Comparison of ENCODE assay signal across 19 cellular contexts in genomic region chr22:32661737-32662586, GRCh38.
DNase-seq lines count a peak whose midpoint lies in the region; ATAC-seq and TF ChIP-seq lines count a peak whose summit lies in the region.
"Had no signal": no experiment of that assay in that cellular context is flagged by ENCODE, and none has a peak within 500 bp of the region (broad histone marks: within the 10 kb centered on the region; RNA-seq: fewer than 3 reads in every experiment).

No MANE protein-coding gene starts in this region.

- peak overlapping the region in 2 of 4 donors; percentile 19 to 22 for H3K27ac ChIP-seq in gastrocnemius medialis
- H3K27ac ChIP-seq: prostate gland had no signal

- no peaks in the 10 kb centered on the region for H3K27me3 ChIP-seq in gastrocnemius medialis
- H3K27me3 ChIP-seq: left lung had no signal

- no peak for TF ChIP-seq POLR2A in gastrocnemius medialis (IDR thresholded peaks at IDR 0.05)

- DNase-seq in AG20443 (ENCODE audit: low spot score) (peak; percentile 48), NCI-H226 (peak; percentile 84), fibroblast of gingiva (ENCODE audit: low read depth) (peak; percentile 4), neural crest cell (ENCODE audit: low read depth, low spot score) (no peak), SKM-1 treated with dmso at 0.1 percent for 144 hours (lab: John Stamatoyannopoulos, UW; ENCODE audit: unreplicated experiment) (no peak), kidney glomerular epithelial cell (lab: John Stamatoyannopoulos, UW) (no peak), gastrocnemius medialis (no peak), UCSD-AML1 (lab: John Stamatoyannopoulos, UW; ENCODE audit: unreplicated experiment) (no peak)
- DNase-seq: activated CD4-positive, alpha-beta T cell treated with anti-CD3 and anti-CD28 coated beads, Interleukin-2, amount 50 U/mL, for 48 hours; activated naive CD8-positive, alpha-beta T cell treated with anti-CD3 and anti-CD28 coated beads, Interleukin-2, amount 10 ng/mL, durations not matched to agents 7 days and 5 days; activated T-cell treated with anti-CD3 and anti-CD28 coated beads, Interleukin-2, amount 50 U/mL, for 4 hours; DMS79 treated with DMSO at 0.1 percent for 48 hours; naive thymus-derived CD4-positive, alpha-beta T cell; NCI-H187 treated with DMSO at 0.1 percent for 48 hours; NCI-H524 treated with DMSO at 0.1 percent for 48 hours; stimulated activated CD4-positive, alpha-beta T cell treated with anti-CD3 and anti-CD28 coated beads, Interleukin-15, amount 100 ng/mL, for 24 hours; stimulated activated naive CD8-positive, alpha-beta T cell treated with anti-CD3 and anti-CD28 coated beads, Interleukin-15, amount 100 ng/mL, for 72 hours had no signal

- H3K36me3 ChIP-seq in gastrocnemius medialis: no peaks in the 10 kb centered on the region
- H3K36me3 ChIP-seq: left lung, prostate gland had no signal

- H3K36me3 Mint-ChIP-seq in neural crest cell (ENCODE audit: low read depth): no peaks in the 10 kb centered on the region
- H3K36me3 Mint-ChIP-seq: activated naive CD8-positive, alpha-beta T cell treated with anti-CD3 and anti-CD28 coated beads, Interleukin-2, amount 10 ng/mL, durations not matched to agents 7 days and 5 days; naive thymus-derived CD4-positive, alpha-beta T cell had no signal

- intact Hi-C loops in gastrocnemius medialis (cut with DNase I; ENCODE audit: low total_unique reads): loop anchor here (2.0 to 5.0 kb wide), 3 partner anchors 135 to 339 kb away; no protein-coding TSS in a partner anchor

- peak overlapping the region; percentile 39 for H3K4me3 Mint-ChIP-seq in neural crest cell
- H3K4me3 Mint-ChIP-seq: activated naive CD8-positive, alpha-beta T cell treated with anti-CD3 and anti-CD28 coated beads, Interleukin-2, amount 10 ng/mL, durations not matched to agents 7 days and 5 days; activated T-cell treated with anti-CD3 and anti-CD28 coated beads, Interleukin-2, amount 50 U/mL, for 4 hours; naive thymus-derived CD4-positive, alpha-beta T cell; stimulated activated naive CD8-positive, alpha-beta T cell treated with anti-CD3 and anti-CD28 coated beads, Interleukin-15, amount 100 ng/mL, for 72 hours had no signal

- H3K27ac Mint-ChIP-seq in neural crest cell (ENCODE audit: unreplicated experiment): peak overlapping the region; percentile 84
- H3K27ac Mint-ChIP-seq: activated naive CD8-positive, alpha-beta T cell treated with anti-CD3 and anti-CD28 coated beads, Interleukin-2, amount 10 ng/mL, durations not matched to agents 7 days and 5 days; naive thymus-derived CD4-positive, alpha-beta T cell had no signal

- H3K4me3 ChIP-seq in gastrocnemius medialis: no peak overlapping the region
- H3K4me3 ChIP-seq: left lung, prostate gland had no signal

- no peaks in the 10 kb centered on the region for H3K27me3 Mint-ChIP-seq in neural crest cell (ENCODE audit: low read depth)

- H3K4me1 Mint-ChIP-seq in neural crest cell: peaks cover 28% of the 10 kb centered on the region
- H3K4me1 Mint-ChIP-seq: stimulated activated naive CD8-positive, alpha-beta T cell treated with anti-CD3 and anti-CD28 coated beads, Interleukin-15, amount 100 ng/mL, for 72 hours had no signal

- ATAC-seq in gastrocnemius medialis: no peak
- ATAC-seq: activated T-cell treated with anti-CD3 and anti-CD28 coated beads, Interleukin-2, amount 50 U/mL, for 4 hours; naive thymus-derived CD4-positive, alpha-beta T cell; stimulated activated naive CD8-positive, alpha-beta T cell treated with anti-CD3 and anti-CD28 coated beads, Interleukin-15, amount 100 ng/mL, for 72 hours had no signal

- no peak for TF ChIP-seq CTCF in neural crest cell (conservative IDR thresholded peaks at IDR 0.05)
- TF ChIP-seq CTCF in gastrocnemius medialis (IDR thresholded peaks at IDR 0.05 in 4 of 5, conservative IDR thresholded peaks at IDR 0.05 in 1 of 5): no peak

- in situ Hi-C loops in gastrocnemius medialis (cut with MboI; ENCODE audit: low sequenced_read_pairs in 4 of 4): loop anchor here in 3 of 4 donors (5.0 to 25.0 kb wide), 2 partner anchors 135 to 325 kb away; no protein-coding TSS in a partner anchor

- no peaks in the 10 kb centered on the region for H3K9me3 Mint-ChIP-seq in neural crest cell
- H3K9me3 Mint-ChIP-seq: activated naive CD8-positive, alpha-beta T cell treated with anti-CD3 and anti-CD28 coated beads, Interleukin-2, amount 10 ng/mL, durations not matched to agents 7 days and 5 days; activated T-cell treated with anti-CD3 and anti-CD28 coated beads, Interleukin-2, amount 50 U/mL, for 4 hours; stimulated activated naive CD8-positive, alpha-beta T cell treated with anti-CD3 and anti-CD28 coated beads, Interleukin-15, amount 100 ng/mL, for 72 hours had no signal

- H3K9me3 ChIP-seq in gastrocnemius medialis: no peaks in the 10 kb centered on the region
- H3K9me3 ChIP-seq: left lung, prostate gland had no signal

- no peaks in the 10 kb centered on the region for H3K4me1 ChIP-seq in gastrocnemius medialis
- H3K4me1 ChIP-seq: left lung, prostate gland had no signal

Comparison
In these comparisons a context has a peak if more than half of its experiments do, and no peak if none do; other contexts are left out.
1. DNase-seq: peak in AG20443 (single experiment), NCI-H226 (single experiment) and fibroblast of gingiva (single experiment); none in neural crest cell (single experiment), SKM-1 treated with dmso at 0.1 percent for 144 hours (single experiment), kidney glomerular epithelial cell (single experiment), gastrocnemius medialis (0 of 2) and UCSD-AML1 (single experiment).